In genomic region chr5:80369521-80369920, GRCh38 we compare ENCODE assay signal across 22 cellular contexts. TPM values are rescaled to one million over a fixed set of nuclear protein-coding genes. Genes with fewer than 3 reads are reported as not detected.
DNase-seq lines count a peak whose midpoint lies in the region; ATAC-seq lines count a peak whose summit lies in the region.
"Had no signal": no experiment of that assay in that cellular context is flagged by ENCODE, and none has a peak within 500 bp of the region (broad histone marks: within the 10 kb centered on the region; RNA-seq: fewer than 3 reads in every experiment).

No MANE protein-coding gene starts in this region.

- no peak overlapping the region for H3K18ac ChIP-seq in neuronal stem cell (ENCODE audit: low read length)

- H3K27me3 Mint-ChIP-seq in activated CD8-positive, alpha-beta T cell treated with anti-CD3 and anti-CD28 coated beads, Interleukin-2, amount 10 ng/mL, durations not matched to agents 7 days and 5 days (ENCODE audit: low read depth), result peaks cover 11% of the 10 kb centered on the region

- no peak overlapping the region for H3K4me2 ChIP-seq in neuronal stem cell (ENCODE audit: insufficient read depth, low read length, poor library complexity, severe bottlenecking)

- H3K14ac ChIP-seq in neuronal stem cell (ENCODE audit: low read length), result no peak overlapping the region

- H2AFZ ChIP-seq in neuronal stem cell (ENCODE audit: low read length), result peak overlapping the region; percentile 81

- peak overlapping the region; percentile 72 for H3K27ac ChIP-seq in neuronal stem cell (replicated peaks; ENCODE audit: low read length)
- H3K27ac ChIP-seq: colonic mucosa, epithelial cell of prostate, pancreas, SJSA1, testis had no signal

- peak; percentile 22 for DNase-seq in HuH-7 (ENCODE audit: low spot score)
- DNase-seq in NCI-H510A treated with DMSO at 0.1 percent for 48 hours (lab: John Stamatoyannopoulos, UW), result peak; percentile 54
- DNase-seq in SW480 (ENCODE audit: low spot score), result peak; percentile 13
- no peak for DNase-seq in neuronal stem cell (ENCODE audit: low spot score)
- no peak for DNase-seq in GDM1 (lab: John Stamatoyannopoulos, UW)
- DNase-seq in Right ventricle myocardium superior, result no peak
- DNase-seq in MG63, result no peak
- DNase-seq in activated CD8-positive, alpha-beta T cell treated with anti-CD3 and anti-CD28 coated beads, Interleukin-2, amount 10 ng/mL, durations not matched to agents 7 days and 5 days, result no peak
- DNase-seq: activated CD4-positive, alpha-beta T cell treated with anti-CD3 and anti-CD28 coated beads, Interleukin-2, amount 10 ng/mL, durations not matched to agents 24 days and 14 days; activated naive CD4-positive, alpha-beta T cell; colonic mucosa; EL; HFFc6; NCI-H2171 treated with DMSO at 0.1 percent for 48 hours; pancreas; spleen; testis had no signal

- no peak overlapping the region for H3K4ac ChIP-seq in neuronal stem cell (ENCODE audit: low read length)

- no peaks in the 10 kb centered on the region for H3K36me3 ChIP-seq in neuronal stem cell (replicated peaks in 1 of 2; ENCODE audit: control insufficient read depth in 2 of 2, insufficient read depth in 2 of 2, low read length in 2 of 2)
- no peaks in the 10 kb centered on the region for H3K36me3 ChIP-seq in MG63
- H3K36me3 ChIP-seq: colonic mucosa, pancreas, SJSA1, spleen had no signal

- POLR2A ChIA-PET in activated CD8-positive, alpha-beta T cell treated with anti-CD3 and anti-CD28 coated beads, Interleukin-2, amount 10 ng/mL, durations not matched to agents 7 days and 5 days (lab: Charles Lee), result no interaction called here

- no peak overlapping the region for H2BK12ac ChIP-seq in neuronal stem cell (ENCODE audit: low read length)

- H3K36me3 Mint-ChIP-seq in activated CD8-positive, alpha-beta T cell treated with anti-CD3 and anti-CD28 coated beads, Interleukin-2, amount 10 ng/mL, durations not matched to agents 7 days and 5 days (ENCODE audit: low read depth), result no peaks in the 10 kb centered on the region

- CTCF ChIA-PET in activated CD8-positive, alpha-beta T cell treated with anti-CD3 and anti-CD28 coated beads, Interleukin-2, amount 10 ng/mL, durations not matched to agents 7 days and 5 days (lab: Charles Lee), result no interaction called here

- no peaks in the 10 kb centered on the region for H3K4me1 Mint-ChIP-seq in activated CD8-positive, alpha-beta T cell treated with anti-CD3 and anti-CD28 coated beads, Interleukin-2, amount 10 ng/mL, durations not matched to agents 7 days and 5 days (ENCODE audit: low read depth)
- H3K4me1 Mint-ChIP-seq: activated CD4-positive, alpha-beta T cell treated with anti-CD3 and anti-CD28 coated beads, Interleukin-2, amount 10 ng/mL, durations not matched to agents 24 days and 14 days had no signal

- H3K4me1 ChIP-seq in neuronal stem cell (ENCODE audit: control insufficient read depth in 2 of 2, insufficient read depth in 1 of 2, low read depth in 1 of 2, low read length in 2 of 2), result peaks cover 7 to 21% of the 10 kb centered on the region in 2 donors
- H3K4me1 ChIP-seq: colonic mucosa, pancreas, SJSA1, testis had no signal

- H3K9me3 ChIP-seq in neuronal stem cell (replicated peaks in 1 of 2; ENCODE audit: control insufficient read depth in 2 of 2, insufficient read depth in 1 of 2, low read depth in 1 of 2, low read length in 2 of 2), result peaks cover 2 to 3% of the 10 kb centered on the region in 2 donors
- H3K9me3 ChIP-seq in MG63, result no peaks in the 10 kb centered on the region
- H3K9me3 ChIP-seq: colonic mucosa, pancreas, SJSA1, spleen, testis had no signal

- H2BK15ac ChIP-seq in neuronal stem cell (ENCODE audit: low read length), result no peak overlapping the region

- no peaks in the 10 kb centered on the region for H3K79me1 ChIP-seq in neuronal stem cell (ENCODE audit: low read depth, low read length)

- H3K27ac Mint-ChIP-seq in activated CD8-positive, alpha-beta T cell treated with anti-CD3 and anti-CD28 coated beads, Interleukin-2, amount 10 ng/mL, durations not matched to agents 7 days and 5 days, result no peak overlapping the region
- H3K27ac Mint-ChIP-seq: activated CD4-positive, alpha-beta T cell treated with anti-CD3 and anti-CD28 coated beads, Interleukin-2, amount 10 ng/mL, durations not matched to agents 24 days and 14 days; HFFc6 had no signal

- no peak overlapping the region for H4K91ac ChIP-seq in neuronal stem cell (ENCODE audit: low read depth, low read length, poor library complexity)

- no peak overlapping the region for H2BK120ac ChIP-seq in neuronal stem cell (ENCODE audit: low read depth, low read length)

- H3K9me3 Mint-ChIP-seq in activated CD8-positive, alpha-beta T cell treated with anti-CD3 and anti-CD28 coated beads, Interleukin-2, amount 10 ng/mL, durations not matched to agents 7 days and 5 days (ENCODE audit: insufficient read depth), result no peaks in the 10 kb centered on the region
- H3K9me3 Mint-ChIP-seq: HFFc6 had no signal

- H3K4me3 ChIP-seq in neuronal stem cell (ENCODE audit: low read length in 2 of 2), result no peak overlapping the region
- H3K4me3 ChIP-seq in MG63, result no peak overlapping the region
- H3K4me3 ChIP-seq: colonic mucosa, pancreas, SJSA1, spleen, testis had no signal

- no peak for ATAC-seq in Right ventricle myocardium superior (ENCODE audit: poor library complexity)
- no peak for ATAC-seq in activated CD8-positive, alpha-beta T cell treated with anti-CD3 and anti-CD28 coated beads, Interleukin-2, amount 10 ng/mL, durations not matched to agents 7 days and 5 days

- no peak overlapping the region for H3K4me3 Mint-ChIP-seq in activated CD8-positive, alpha-beta T cell treated with anti-CD3 and anti-CD28 coated beads, Interleukin-2, amount 10 ng/mL, durations not matched to agents 7 days and 5 days
- H3K4me3 Mint-ChIP-seq: activated CD4-positive, alpha-beta T cell treated with anti-CD3 and anti-CD28 coated beads, Interleukin-2, amount 10 ng/mL, durations not matched to agents 24 days and 14 days; HFFc6 had no signal

- H3K9ac ChIP-seq in neuronal stem cell (ENCODE audit: low read depth, low read length, poor library complexity), result no peak overlapping the region

- H2AK5ac ChIP-seq in neuronal stem cell (ENCODE audit: low read depth, low read length), result no peak overlapping the region

- no peak overlapping the region for H2BK5ac ChIP-seq in neuronal stem cell (ENCODE audit: low read length)

- no peak overlapping the region for H3K23ac ChIP-seq in neuronal stem cell (ENCODE audit: low read depth, low read length, poor library complexity)

- H3K27me3 ChIP-seq in neuronal stem cell (ENCODE audit: control insufficient read depth in 3 of 3, insufficient read depth in 3 of 3, low read depth in 1 of 3, low read length in 3 of 3) (no peaks in the 10 kb centered on the region), MG63 (no peaks in the 10 kb centered on the region)
- H3K27me3 ChIP-seq: colonic mucosa, pancreas, SJSA1, spleen, testis had no signal

- intact Hi-C loops in Right ventricle myocardium superior (cut with DNase I), result no loop called here

- WGBS in neuronal stem cell (ENCODE audit: extremely low coverage in 2 of 2, insufficient read length in 2 of 2, insufficient replicate concordance in 1 of 2), 2 donors, result no CpG with 5 or more reads among the region's 8 CpGs

- H4K8ac ChIP-seq in neuronal stem cell (ENCODE audit: low read depth, low read length), result no peak overlapping the region

RNA-seq across cellular contexts. Expression of gene ZFYVE16, which starts 38.3 kb away (rescaled TPM):
- polyA plus RNA-seq in neuronal stem cell (2013, experiment 1 of 2), result 28.6 TPM
- polyA plus RNA-seq in neuronal stem cell (2013, experiment 2 of 2), result 27.9 TPM
- 29.6 TPM for total RNA-seq in Right ventricle myocardium superior
- 4.5 and 21.1 TPM in 2 replicates for total RNA-seq in MG63 (2014; rRNA removed; shearing (Covaris generic); ENCODE audit: low replicate concordance)
- total RNA-seq in activated CD8-positive, alpha-beta T cell treated with anti-CD3 and anti-CD28 coated beads, Interleukin-2, amount 10 ng/mL, durations not matched to agents 7 days and 5 days, result 10 to 100 TPM in 1 of 2 experiments, 1 to 10 TPM in 1; 9.9 to 12.3 TPM

RNA-seq across cellular contexts. Expression of gene SPZ1, which starts 49.7 kb away (rescaled TPM):
- not detected for polyA plus RNA-seq in neuronal stem cell (2013, experiment 1 of 2)
- polyA plus RNA-seq in neuronal stem cell (2013, experiment 2 of 2), result not detected
- not detected for total RNA-seq in Right ventricle myocardium superior
- not detected in 2 replicates for total RNA-seq in MG63 (2014; rRNA removed; shearing (Covaris generic); ENCODE audit: low replicate concordance)
- total RNA-seq in activated CD8-positive, alpha-beta T cell treated with anti-CD3 and anti-CD28 coated beads, Interleukin-2, amount 10 ng/mL, durations not matched to agents 7 days and 5 days, result not detected
- total RNA-seq: activated CD4-positive, alpha-beta T cell treated with anti-CD3 and anti-CD28 coated beads, Interleukin-2, amount 10 ng/mL, durations not matched to agents 24 days and 14 days; astrocyte; colonic mucosa; HFFc6; lower leg skin; OCI-LY7; pancreas; SJSA1; spleen had no signal
- polyA plus RNA-seq: pancreas, spleen had no signal

Comparison
In these comparisons a context has a peak if more than half of its experiments do, and no peak if none do; other contexts are left out.
1. DNase-seq: peak in HuH-7 (single experiment), NCI-H510A treated with DMSO at 0.1 percent for 48 hours (single experiment) and SW480 (single experiment); none in neuronal stem cell (single experiment), GDM1 (single experiment), Right ventricle myocardium superior (single experiment), MG63 (single experiment) and activated CD8-positive, alpha-beta T cell treated with anti-CD3 and anti-CD28 coated beads, Interleukin-2, amount 10 ng/mL, durations not matched to agents 7 days and 5 days (single experiment).